Comparison of ENCODE assay signal across 8 cellular contexts in genomic region chr11:72222907-72223614, GRCh38. TPM values are rescaled to one million over a fixed set of nuclear protein-coding genes. Genes with fewer than 3 reads are reported as not detected.
DNase-seq lines count a peak whose midpoint lies in the region; ATAC-seq, FAIRE-seq and TF ChIP-seq lines count a peak whose summit lies in the region.

No MANE protein-coding gene starts in this region.

- H3K9me3 Mint-ChIP-seq in activated T-helper 1 cell treated with anti-CD3 and anti-CD28 coated beads, Interleukin-12 subunit alpha, Interleukin-12 subunit beta, Interleukin-2, Interleukin-4 antibody, amounts not matched to agents 30 ng/mL and 10 ng/mL and 1 ng/mL, durations not matched to agents 14 hours and 24 hours and 36 hours, result no peaks in the 10 kb centered on the region
- no peaks in the 10 kb centered on the region for H3K9me3 Mint-ChIP-seq in nephron

- H3K27me3 Mint-ChIP-seq in activated T-helper 1 cell treated with anti-CD3 and anti-CD28 coated beads, Interleukin-12 subunit alpha, Interleukin-12 subunit beta, Interleukin-2, Interleukin-4 antibody, amounts not matched to agents 30 ng/mL and 10 ng/mL and 1 ng/mL, durations not matched to agents 14 hours and 24 hours and 36 hours (ENCODE audit: insufficient read depth), result peaks cover 4% of the 10 kb centered on the region
- no peaks in the 10 kb centered on the region for H3K27me3 Mint-ChIP-seq in nephron (ENCODE audit: low read depth)

- peaks cover 22% of the 10 kb centered on the region for H3K79me2 ChIP-seq in KMS-11 (ENCODE audit: insufficient read depth, low read depth)

- H3K4me1 ChIP-seq in KMS-11 (ENCODE audit: low read depth, poor library complexity, severe bottlenecking), result peaks cover 20% of the 10 kb centered on the region

- DNase-seq in DMS79 (lab: John Stamatoyannopoulos, UW) (peak; percentile 96), RCC 7860 (ENCODE audit: low spot score) (peak; percentile 73), fibroblast of peridontal ligament (ENCODE audit: extremely low read depth) (peak; percentile 80)
- DNase-seq in activated T-helper 1 cell treated with anti-CD3 and anti-CD28 coated beads, Interleukin-12 subunit alpha, Interleukin-12 subunit beta, Interleukin-2, Interleukin-4 antibody, amounts not matched to agents 30 ng/mL and 10 ng/mL and 1 ng/mL, durations not matched to agents 14 hours and 24 hours and 36 hours (ENCODE audit: low spot score), result peak; percentile 95
- peak; percentile 96 for DNase-seq in stimulated activated naive CD8-positive, alpha-beta T cell treated with anti-CD3 and anti-CD28 coated beads, Interleukin-15, Interleukin-2, amounts not matched to agents 100 U/mL and 50 U/mL, for 24 hours

- peak; percentile 65 for ATAC-seq in GM21723 (IDR thresholded peaks at IDR 0.05; ENCODE audit: unreplicated experiment)
- peak; percentile 84 for ATAC-seq in stimulated activated naive CD8-positive, alpha-beta T cell treated with anti-CD3 and anti-CD28 coated beads, Interleukin-15, Interleukin-2, amounts not matched to agents 100 U/mL and 50 U/mL, for 24 hours

- peak; percentile 30 for FAIRE-seq in RCC 7860 (lab: Jason Lieb, UNC)

- H4K20me1 ChIP-seq in KMS-11 (ENCODE audit: insufficient read depth), result no peaks in the 10 kb centered on the region

- peak overlapping the region; percentile 85 for H3K4me3 Mint-ChIP-seq in activated T-helper 1 cell treated with anti-CD3 and anti-CD28 coated beads, Interleukin-12 subunit alpha, Interleukin-12 subunit beta, Interleukin-2, Interleukin-4 antibody, amounts not matched to agents 30 ng/mL and 10 ng/mL and 1 ng/mL, durations not matched to agents 14 hours and 24 hours and 36 hours
- H3K4me3 Mint-ChIP-seq in nephron, result peak overlapping the region; percentile 88 to 94 (median 92)

- no peak overlapping the region for H3K4me3 ChIP-seq in KMS-11 (IDR thresholded peaks at IDR 0.05; ENCODE audit: insufficient read depth, low read depth, low read length)

- peaks cover 20% of the 10 kb centered on the region for H3K4me1 Mint-ChIP-seq in activated T-helper 1 cell treated with anti-CD3 and anti-CD28 coated beads, Interleukin-12 subunit alpha, Interleukin-12 subunit beta, Interleukin-2, Interleukin-4 antibody, amounts not matched to agents 30 ng/mL and 10 ng/mL and 1 ng/mL, durations not matched to agents 14 hours and 24 hours and 36 hours (ENCODE audit: low read depth)
- H3K4me1 Mint-ChIP-seq in nephron, result peaks cover 37% of the 10 kb centered on the region

- H3K9ac ChIP-seq in KMS-11, result peak overlapping the region; percentile 79

- no peaks in the 10 kb centered on the region for H3K36me3 Mint-ChIP-seq in activated T-helper 1 cell treated with anti-CD3 and anti-CD28 coated beads, Interleukin-12 subunit alpha, Interleukin-12 subunit beta, Interleukin-2, Interleukin-4 antibody, amounts not matched to agents 30 ng/mL and 10 ng/mL and 1 ng/mL, durations not matched to agents 14 hours and 24 hours and 36 hours (ENCODE audit: low read depth)
- peaks cover 3% of the 10 kb centered on the region for H3K36me3 Mint-ChIP-seq in nephron (ENCODE audit: low read depth)

- H3K27ac Mint-ChIP-seq in activated T-helper 1 cell treated with anti-CD3 and anti-CD28 coated beads, Interleukin-12 subunit alpha, Interleukin-12 subunit beta, Interleukin-2, Interleukin-4 antibody, amounts not matched to agents 30 ng/mL and 10 ng/mL and 1 ng/mL, durations not matched to agents 14 hours and 24 hours and 36 hours, result peak overlapping the region; percentile 83
- H3K27ac Mint-ChIP-seq in nephron, result peak overlapping the region; percentile 91 to 100 (median 98)

- no peaks in the 10 kb centered on the region for H3K36me3 ChIP-seq in KMS-11 (ENCODE audit: insufficient read depth)

- no peaks in the 10 kb centered on the region for H3K27me3 ChIP-seq in KMS-11 (ENCODE audit: insufficient read depth, low read depth)

- peak overlapping the region; percentile 86 for H2AFZ ChIP-seq in KMS-11 (ENCODE audit: low read depth)

- intact Hi-C loops in activated T-helper 1 cell treated with anti-CD3 and anti-CD28 coated beads, Interleukin-12 subunit alpha, Interleukin-12 subunit beta, Interleukin-2, Interleukin-4 antibody, amounts not matched to agents 30 ng/mL and 10 ng/mL and 1 ng/mL, durations not matched to agents 14 hours and 24 hours and 36 hours (cut with micrococcal nuclease), result loop anchor here (1.0 to 10.0 kb wide), 13 partner anchors 16 to 1152 kb away; partner anchors contain the start of genes ANAPC15, CLPB, LAMTOR1 and LRRC51

- peak; percentile 38 for TF ChIP-seq CTCF in KMS-11 (conservative IDR thresholded peaks at IDR 0.05; ENCODE audit: low read depth, low read length)
- TF ChIP-seq CTCF in nephron (IDR thresholded peaks at IDR 0.05; ENCODE audit: unreplicated experiment in 3 of 3), result peak in 1 of 3 experiments; percentile 29

- peak overlapping the region; percentile 80 for H3K27ac ChIP-seq in KMS-11

- H3K4me2 ChIP-seq in KMS-11, result peak overlapping the region; percentile 89

RNA-seq across cellular contexts. Expression of gene INPPL1, which starts 1.5 kb away (rescaled TPM):
- 139 and 140 TPM in 2 replicates for total RNA-seq in activated T-helper 1 cell treated with anti-CD3 and anti-CD28 coated beads, Interleukin-12 subunit alpha, Interleukin-12 subunit beta, Interleukin-2, Interleukin-4 antibody, amounts not matched to agents 30 ng/mL and 10 ng/mL and 1 ng/mL, durations not matched to agents 14 hours and 24 hours and 36 hours

RNA-seq across cellular contexts. Expression of gene FOLR2, which starts 6.5 kb away (rescaled TPM):
- total RNA-seq in activated T-helper 1 cell treated with anti-CD3 and anti-CD28 coated beads, Interleukin-12 subunit alpha, Interleukin-12 subunit beta, Interleukin-2, Interleukin-4 antibody, amounts not matched to agents 30 ng/mL and 10 ng/mL and 1 ng/mL, durations not matched to agents 14 hours and 24 hours and 36 hours, result not detected in 2 replicates

RNA-seq across cellular contexts. Expression of gene PHOX2A, which starts 20.9 kb away (rescaled TPM):
- total RNA-seq in activated T-helper 1 cell treated with anti-CD3 and anti-CD28 coated beads, Interleukin-12 subunit alpha, Interleukin-12 subunit beta, Interleukin-2, Interleukin-4 antibody, amounts not matched to agents 30 ng/mL and 10 ng/mL and 1 ng/mL, durations not matched to agents 14 hours and 24 hours and 36 hours, result not detected in 2 replicates

RNA-seq across cellular contexts. Expression of gene FOLR1, which starts 31.1 kb away (rescaled TPM):
- not detected in 2 replicates for total RNA-seq in activated T-helper 1 cell treated with anti-CD3 and anti-CD28 coated beads, Interleukin-12 subunit alpha, Interleukin-12 subunit beta, Interleukin-2, Interleukin-4 antibody, amounts not matched to agents 30 ng/mL and 10 ng/mL and 1 ng/mL, durations not matched to agents 14 hours and 24 hours and 36 hours
